ENCODE assay signal across 24 cellular contexts in genomic region chr7:5614579-5614978, GRCh38.
"Had no signal": no experiment of that assay in that cellular context is flagged by ENCODE, and none has a peak within 500 bp of the region (broad histone marks: within the 10 kb centered on the region; RNA-seq: fewer than 3 reads in every experiment).

No MANE protein-coding gene starts in this region.

- H3K27ac ChIP-seq: breast epithelium, colonic mucosa, dorsolateral prefrontal cortex, esophagus squamous epithelium, gastrocnemius medialis, spleen, thyroid gland, uterus had no signal

- FAIRE-seq: islet of Langerhans had no signal

- H3K9me3 ChIP-seq: breast epithelium, colonic mucosa, esophagus squamous epithelium, gastrocnemius medialis, spleen, thyroid gland, uterus had no signal

- H3K36me3 Mint-ChIP-seq: activated naive CD8-positive, alpha-beta T cell had no signal

- DNase-seq: activated CD4-positive, alpha-beta T cell treated with anti-CD3 and anti-CD28 coated beads for 1 hour; activated CD8-positive, alpha-beta memory T cell treated with anti-CD3 and anti-CD28 coated beads, Interleukin-2, amount 50 U/mL, for 48 hours; activated naive CD4-positive, alpha-beta T cell; activated T-cell treated with anti-CD3 and anti-CD28 coated beads, Interleukin-2, amount 50 U/mL, for 4 hours; amniotic stem cell; colonic mucosa; dorsolateral prefrontal cortex; effector memory CD8-positive, alpha-beta T cell; esophagus squamous epithelium; gastrocnemius medialis; left cardiac atrium; spleen; stimulated activated CD4-positive, alpha-beta T cell treated with anti-CD3 and anti-CD28 coated beads, Interleukin-4, amount 100 ng/mL, for 1 hour; stimulated activated naive CD4-positive, alpha-beta T cell treated with Interleukin-2 at 50 U/mL for 16 hours; substantia nigra; T-helper 9 cell; uterus had no signal

- H3K4me1 Mint-ChIP-seq: memory B cell had no signal

- ATAC-seq: effector memory CD8-positive, alpha-beta T cell; gastrocnemius medialis; left cardiac atrium had no signal

- H3K9me3 Mint-ChIP-seq: activated T-cell treated with anti-CD3 and anti-CD28 coated beads, Interleukin-2, amount 50 U/mL, for 4 hours; activated T-helper 2 cell treated with anti-CD3 and anti-CD28 coated beads, Interferon-gamma antibody, Interleukin-2, Interleukin-4, amounts not matched to agents 10 μg/mL and 5 μg/mL and 100 μg/mL, durations not matched to agents 14 hours and 24 hours and 36 hours; effector memory CD8-positive, alpha-beta T cell; memory B cell had no signal

- H3K4me3 ChIP-seq: breast epithelium, colonic mucosa, dorsolateral prefrontal cortex, esophagus squamous epithelium, gastrocnemius medialis, spleen, thyroid gland, uterus had no signal

- H3K4me1 ChIP-seq: breast epithelium, colonic mucosa, gastrocnemius medialis, thyroid gland, uterus had no signal

- H3K27ac Mint-ChIP-seq: activated naive CD8-positive, alpha-beta T cell; activated T-helper 2 cell treated with anti-CD3 and anti-CD28 coated beads, Interferon-gamma antibody, Interleukin-2, Interleukin-4, amounts not matched to agents 10 μg/mL and 5 μg/mL and 100 μg/mL, durations not matched to agents 14 hours and 24 hours and 36 hours; effector memory CD8-positive, alpha-beta T cell; memory B cell; progenitor cell of endocrine pancreas had no signal

- H3K4me3 Mint-ChIP-seq: activated naive CD8-positive, alpha-beta T cell; activated T-cell treated with anti-CD3 and anti-CD28 coated beads, Interleukin-2, amount 50 U/mL, for 4 hours; effector memory CD8-positive, alpha-beta T cell; memory B cell had no signal

- H3K36me3 ChIP-seq: breast epithelium, colonic mucosa, gastrocnemius medialis, thyroid gland, uterus had no signal

- H3K27me3 ChIP-seq: breast epithelium, colonic mucosa, dorsolateral prefrontal cortex, esophagus squamous epithelium, gastrocnemius medialis, spleen, thyroid gland, uterus had no signal
